In genomic region chr9:137535120-137535428, GRCh38 we compare ENCODE assay signal across 1 cellular context.
TF ChIP-seq lines count a peak whose summit lies in the region.

No MANE protein-coding gene starts in this region.

TF ChIP-seq in H1, 55 proteins besides CTCF, POLR2A, EP300 and RAD21:
- TF ChIP-seq GABPA (IDR thresholded peaks at IDR 0.05; ENCODE audit: borderline replicate concordance, insufficient read depth, low read length) (no peak), EGR1 (IDR thresholded peaks at IDR 0.05; ENCODE audit: borderline replicate concordance, low read depth, low read length) (no peak), KDM5A (IDR thresholded peaks at IDR 0.05; ENCODE audit: low read length) (no peak), TEAD4 (IDR thresholded peaks at IDR 0.05; ENCODE audit: low read depth, low read length) (no peak), CHD1 (IDR thresholded peaks at IDR 0.05; ENCODE audit: low read depth, low read length) (no peak), TAF7 (optimal IDR thresholded peaks at IDR 0.05; ENCODE audit: borderline replicate concordance, low read depth, low read length) (no peak), BCL11A (IDR thresholded peaks at IDR 0.05; ENCODE audit: low read depth in 2 of 2, low read length in 2 of 2) (no peak), MAX (IDR thresholded peaks at IDR 0.05) (no peak)
